1 cellular context compared by ENCODE assay signal in genomic region chr12:54281694-54282093, GRCh38.
TF ChIP-seq lines count a peak whose summit lies in the region.

No MANE protein-coding gene starts in this region.

TF ChIP-seq in WTC11, 78 proteins besides CTCF, POLR2A, EP300 and RAD21:
- 0 out of 2 replicates have a peak, but pooled peaks have one; percentile 36 for TF ChIP-seq ZNF425 (CRISPR knock-in tag; conservative IDR thresholded peaks at IDR 0.05)
- peak; percentile 91 for TF ChIP-seq AR (CRISPR knock-in tag; IDR thresholded peaks at IDR 0.05)
- peak; percentile 57 for TF ChIP-seq ZNF416 (CRISPR knock-in tag; IDR thresholded peaks at IDR 0.05)
- TF ChIP-seq NFATC4 (CRISPR knock-in tag; IDR thresholded peaks at IDR 0.05) = peak; percentile 72; the same call in 1 of the 2 replicates
- TF ChIP-seq ZNF532 (CRISPR knock-in tag; IDR thresholded peaks at IDR 0.05; ENCODE audit: borderline replicate concordance) = 0 out of 2 replicates have a peak, but pooled peaks have one; percentile 15
- peak; percentile 88 for TF ChIP-seq ZNF671 (CRISPR knock-in tag; IDR thresholded peaks at IDR 0.05)
TF ChIP-seq in WTC11: peak in this region for 6; not testable (repeated sequence) for 72.
